Comparison of ENCODE assay signal across 1 cellular context in genomic region chr4:28435346-28435745, GRCh38.
TF ChIP-seq lines count a peak whose summit lies in the region.

No MANE protein-coding gene starts in this region.

TF ChIP-seq in SK-N-SH, 30 proteins besides CTCF, POLR2A, EP300 and RAD21 (continued from another document):
- TF ChIP-seq PBX3 (IDR thresholded peaks at IDR 0.05) (no peak), FOXJ3 (CRISPR knock-in tag; IDR thresholded peaks at IDR 0.05) (no peak), FOSL2 (IDR thresholded peaks at IDR 0.05; ENCODE audit: borderline replicate concordance, low read depth) (no peak), ELF1 (IDR thresholded peaks at IDR 0.05) (no peak)
